In genomic region chr14:34547136-34547520, GRCh38 we compare ENCODE assay signal across 8 cellular contexts. TPM values are rescaled to one million over a fixed set of nuclear protein-coding genes. Genes with fewer than 3 reads are reported as not detected.
DNase-seq lines count a peak whose midpoint lies in the region; ATAC-seq, FAIRE-seq and TF ChIP-seq lines count a peak whose summit lies in the region.
"Not testable (repeated sequence)": the region's sequence is repeated elsewhere in the genome, so short reads cannot be mapped to it uniquely, and the experiment has no call there.

No MANE protein-coding gene starts in this region.

- not testable (repeated sequence) for H3K36me3 ChIP-seq in Panc1 (ENCODE audit: control insufficient read depth, insufficient read depth, low read length); body of pancreas (replicated peaks in 1 of 2; ENCODE audit: insufficient read depth in 1 of 2, low read depth in 2 of 2); pancreas

- POLR2A ChIA-PET in Panc1 (lab: Charles Lee), result not testable (repeated sequence)

- DNase-seq in Panc1 (ENCODE audit: low read depth, low spot score); body of pancreas; pancreas: not testable (repeated sequence)

- FAIRE-seq in pancreas (lab: Jason Lieb, UNC), result not testable (repeated sequence)

- H3K4me3 ChIP-seq in Panc1 (ENCODE audit: low read depth in 2 of 2, low read length in 2 of 2); body of pancreas; pancreas: not testable (repeated sequence)

- intact Hi-C loops in Panc1 (cut with micrococcal nuclease; ENCODE audit: unreplicated experiment); body of pancreas (cut with DNase I); pancreas (cut with DNase I): not testable (repeated sequence)

- not testable (repeated sequence) for H3K27ac ChIP-seq in Panc1 (ENCODE audit: low read length); body of pancreas; pancreas

- H3K9me3 ChIP-seq in Panc1 (ENCODE audit: control insufficient read depth, insufficient read depth, low read depth, low read length); body of pancreas; pancreas: not testable (repeated sequence)

- CTCF ChIA-PET in Panc1 (lab: Charles Lee), result not testable (repeated sequence)

- not testable (repeated sequence) for TF ChIP-seq POLR2A in body of pancreas (IDR thresholded peaks at IDR 0.05)

- ATAC-seq in GM18498 (IDR thresholded peaks at IDR 0.05; ENCODE audit: unreplicated experiment), result peak; percentile 43
- ATAC-seq in GM19043 (IDR thresholded peaks at IDR 0.05; ENCODE audit: low read depth, unreplicated experiment), result peak; percentile 4
- ATAC-seq in GM21526 (IDR thresholded peaks at IDR 0.05; ENCODE audit: low FRiP score, unreplicated experiment), result peak; percentile 31
- ATAC-seq in HG02852 (IDR thresholded peaks at IDR 0.05; ENCODE audit: unreplicated experiment), result peak; percentile 46
- peak; percentile 32 for ATAC-seq in HG03175 (IDR thresholded peaks at IDR 0.05; ENCODE audit: unreplicated experiment)
- ATAC-seq in Panc1, result peak; percentile 85
- peak; percentile 2 for ATAC-seq in body of pancreas
- ATAC-seq in pancreas, result peak; percentile 4 to 33 (median 20)

- WGBS in body of pancreas, 2 donors, result no CpG with 5 or more reads among the region's 16 CpGs
- no CpG with 5 or more reads among the region's 16 CpGs for WGBS in pancreas, 2 donors

- not testable (repeated sequence) for H3K4me1 ChIP-seq in Panc1 (ENCODE audit: control insufficient read depth, insufficient read depth, low read length); body of pancreas; pancreas

- not testable (repeated sequence) for H3K27me3 ChIP-seq in Panc1 (ENCODE audit: control insufficient read depth, insufficient read depth, low read length); body of pancreas; pancreas

- in situ Hi-C loops in Panc1 (cut with HindIII; ENCODE audit: low pct_unique_long_range_greater_than_20kb, low sequenced_read_pairs), result not testable (repeated sequence)

- not testable (repeated sequence) for TF ChIP-seq CTCF in Panc1 (IDR thresholded peaks at IDR 0.05); body of pancreas (IDR thresholded peaks at IDR 0.05); pancreas (IDR thresholded peaks at IDR 0.05)

- not testable (repeated sequence) for BruUV-seq in Panc1 (replicated peaks; lab: Mats Ljungman, UMichigan)

RNA-seq across cellular contexts. Expression of gene EAPP, which starts 7.6 kb away (rescaled TPM):
- total RNA-seq in Panc1 (2021; ENCODE audit: unreplicated experiment) (16.6 TPM), body of pancreas (10 to 100 TPM; 11.9 to 27.8 TPM), pancreas (10 to 100 TPM in 5 of 6 donors, 1 to 10 TPM in 1; 9.9 to 19.2 (median 15.4) TPM)
- polyA plus RNA-seq in Panc1 (2012; ENCODE audit: insufficient read length), result 14.8 TPM
- polyA plus RNA-seq in pancreas, result 10 to 100 TPM; 12.2 to 24.7 TPM

Comparison
In these comparisons a context has a peak if more than half of its experiments do, and no peak if none do; other contexts are left out.
1. ATAC-seq: peak in every context shown above with its lines; median percentile 85 in Panc1; 46 in HG02852; 43 in GM18498; 32 in HG03175; 31 in GM21526; 20 in pancreas; 4 in GM19043; 2 in body of pancreas.